Comparison of ENCODE assay signal across 23 cellular contexts in genomic region chr5:96245401-96246091, GRCh38.
A peak's percentile ranks its signal among the peaks of the same experiment; 100 is the strongest.
DNase-seq lines count a peak whose midpoint lies in the region; ATAC-seq, FAIRE-seq and TF ChIP-seq lines count a peak whose summit lies in the region.
"Had no signal": no experiment of that assay in that cellular context is flagged by ENCODE, and none has a peak within 500 bp of the region (broad histone marks: within the 10 kb centered on the region; RNA-seq: fewer than 3 reads in every experiment).

No MANE protein-coding gene starts in this region.

- no peak overlapping the region for H3K4me3 Mint-ChIP-seq in stimulated activated naive CD8-positive, alpha-beta T cell treated with anti-CD3 and anti-CD28 coated beads, Interleukin-15, amount 100 ng/mL, for 72 hours
- H3K4me3 Mint-ChIP-seq: activated T-cell treated with anti-CD3 and anti-CD28 coated beads, Interleukin-2, amount 50 U/mL, for 4 hours; natural killer cell treated with Interleukin-12 subunit alpha and Interleukin-12 subunit beta and Interleukin-15 and Interleukin-18, amount 100 ng/mL, for 72 hours; stimulated activated memory B cell treated with anti-CD40 and anti-IgM and Interleukin-4, amounts not matched to agents 10 μg/mL and 1 μg/mL and 100 μg/mL, for 72 hours; T-helper 2 cell treated with Interferon-gamma antibody and Interleukin-4, amounts not matched to agents 5 μg/mL and 100 μg/mL, for 36 hours had no signal

- H3K9ac ChIP-seq in GM23248 (no peak overlapping the region), keratinocyte (ENCODE audit: control insufficient read depth, extremely low read depth, insufficient read depth, low read length) (no peak overlapping the region)

- no peaks in the 10 kb centered on the region for H3K9me2 ChIP-seq in GM23248 (ENCODE audit: insufficient read depth)

- 0 out of 2 replicates have a peak, but pooled peaks cover 4% of the 10 kb centered on the region for H3K79me2 ChIP-seq in GM23248 (ENCODE audit: insufficient read depth)
- H3K79me2 ChIP-seq in keratinocyte (ENCODE audit: control insufficient read depth, insufficient read depth, low read length), result peaks cover 3% of the 10 kb centered on the region

- H3K4me1 ChIP-seq in GM23248 (ENCODE audit: insufficient read depth), result peaks cover 67% of the 10 kb centered on the region
- peaks cover 63% of the 10 kb centered on the region for H3K4me1 ChIP-seq in keratinocyte (ENCODE audit: control insufficient read depth, extremely low read depth, insufficient read depth, low read length)
- peaks cover 5% of the 10 kb centered on the region for H3K4me1 ChIP-seq in prostate gland (replicated peaks)

- H3K4me3 ChIP-seq in GM23248 (no peak overlapping the region), keratinocyte (ENCODE audit: control insufficient read depth in 2 of 3, extremely low read depth in 1 of 3, insufficient read depth in 2 of 3, low read depth in 1 of 3, low read length in 3 of 3) (no peak overlapping the region), prostate gland (no peak overlapping the region)
- H3K4me3 ChIP-seq: esophagus squamous epithelium, MG63 had no signal

- in situ Hi-C loops in GM23248 (cut with MboI), result no loop called here

- H3K4me2 ChIP-seq in GM23248 (ENCODE audit: unreplicated experiment) (peak overlapping the region; percentile 7), keratinocyte (ENCODE audit: control insufficient read depth, extremely low read depth, insufficient read depth, low read depth, low read length) (no peak overlapping the region)

- intact Hi-C loops in prostate gland (cut with DNase I), result no loop called here

- WGBS in GM23248 (ENCODE audit: low coverage in 1 of 2, low lambda C conversion rate in 2 of 2, missing lambda C conversion rate in 2 of 2), 2 experiments, result 84 to 88% methylated on average over 3 of the region's 3 CpGs
- 90% methylated on average over 3 of the region's 3 CpGs for WGBS in prostate gland

- FAIRE-seq in keratinocyte (lab: Jason Lieb, UNC), result peak; percentile 70
- FAIRE-seq: G401.6 had no signal

- no peak for ATAC-seq in stimulated activated naive CD8-positive, alpha-beta T cell treated with anti-CD3 and anti-CD28 coated beads, Interleukin-15, amount 100 ng/mL, for 72 hours
- ATAC-seq: activated T-cell treated with anti-CD3 and anti-CD28 coated beads, Interleukin-2, amount 50 U/mL, for 4 hours; natural killer cell treated with Interleukin-12 subunit alpha and Interleukin-12 subunit beta and Interleukin-15 and Interleukin-18, amount 100 ng/mL, for 72 hours; stimulated activated memory B cell treated with anti-CD40 and anti-IgM and Interleukin-4, amounts not matched to agents 10 μg/mL and 1 μg/mL and 100 μg/mL, for 72 hours had no signal

- POLR2A ChIA-PET in RWPE1 (lab: Yijun Ruan, JAX; ENCODE audit: low non-redundant PET), result no interaction called here

- TF ChIP-seq CTCF in RWPE1 (conservative IDR thresholded peaks at IDR 0.05; ENCODE audit: low read depth), result no peak
- TF ChIP-seq CTCF in keratinocyte (optimal IDR thresholded peaks at IDR 0.05 in 1 of 3, IDR thresholded peaks at IDR 0.05 in 1 of 3, conservative IDR thresholded peaks at IDR 0.05 in 1 of 3; ENCODE audit: extremely low read depth in 1 of 3, insufficient read depth in 2 of 3, low read length in 3 of 3), result no peak
- no peak for TF ChIP-seq CTCF in prostate gland (IDR thresholded peaks at IDR 0.05)

- no peak for TF ChIP-seq POLR2A in prostate gland (IDR thresholded peaks at IDR 0.05)

- H3F3A ChIP-seq in GM23248 (ENCODE audit: insufficient read depth), result peaks cover 54% of the 10 kb centered on the region

- H3K9me1 ChIP-seq in keratinocyte (ENCODE audit: control insufficient read depth, extremely low read depth, insufficient read depth, low read length), result no peaks in the 10 kb centered on the region

- CTCF ChIA-PET in RWPE1 (lab: Yijun Ruan, JAX), result interaction anchor here (0.6 kb wide), 1 partner anchor 14 kb away, joined by 3 read pairs; no protein-coding TSS in a partner anchor

- no peak overlapping the region for H3K27ac Mint-ChIP-seq in stimulated activated naive CD8-positive, alpha-beta T cell treated with anti-CD3 and anti-CD28 coated beads, Interleukin-15, amount 100 ng/mL, for 72 hours
- H3K27ac Mint-ChIP-seq: natural killer cell treated with Interleukin-12 subunit alpha and Interleukin-12 subunit beta and Interleukin-15 and Interleukin-18, amount 100 ng/mL, for 72 hours; stimulated activated memory B cell treated with anti-CD40 and anti-IgM and Interleukin-4, amounts not matched to agents 10 μg/mL and 1 μg/mL and 100 μg/mL, for 72 hours; T-helper 2 cell treated with Interferon-gamma antibody and Interleukin-4, amounts not matched to agents 5 μg/mL and 100 μg/mL, for 36 hours had no signal

- H3K27ac ChIP-seq in GM23248 (no peak overlapping the region), RWPE1 (peak overlapping the region; percentile 78), keratinocyte (ENCODE audit: control insufficient read depth, insufficient read depth, low read length) (peak overlapping the region; percentile 47), prostate gland (peak overlapping the region; percentile 82 to 85)

- no peaks in the 10 kb centered on the region for H3K9me3 ChIP-seq in GM23248 (ENCODE audit: low read depth)
- H3K9me3 ChIP-seq in keratinocyte (ENCODE audit: control insufficient read depth, low read depth, low read length), result no peaks in the 10 kb centered on the region
- H3K9me3 ChIP-seq in prostate gland, result no peaks in the 10 kb centered on the region
- H3K9me3 ChIP-seq: ascending aorta, esophagus squamous epithelium had no signal

- DNase-seq in GM23248 (no peak), RWPE1 (ENCODE audit: low spot score) (no peak), keratinocyte (ENCODE audit: low read depth, low spot score) (no peak), prostate gland (ENCODE audit: low spot score) (no peak), HPDE6-E6E7 (ENCODE audit: extremely low spot score) (no peak)
- no peak for DNase-seq in stimulated activated naive CD8-positive, alpha-beta T cell treated with anti-CD3 and anti-CD28 coated beads, Interleukin-15, amount 100 ng/mL, for 72 hours
- DNase-seq in activated T-cell treated with anti-CD3 and anti-CD28 coated beads, Interleukin-2, amount 50 U/mL, for 48 hours, result no peak
- DNase-seq: activated CD4-positive, CD25-positive, alpha-beta regulatory T cell; activated naive CD4-positive, alpha-beta T cell treated with anti-CD3 and anti-CD28 coated beads, Interleukin-2, amount 50 U/mL, for 16 hours; activated T-cell treated with anti-CD3 and anti-CD28 coated beads, Interleukin-2, amount 50 U/mL, for 4 hours; COR-L47; effector CD4-positive, alpha-beta T cell; esophagus squamous epithelium; glutamatergic neuron; H7; MG63; NCI-H146; NCI-H2171 had no signal

- H2AFZ ChIP-seq in GM23248, result peak overlapping the region; percentile 34; the same call in 1 of the 2 replicates
- no peak overlapping the region for H2AFZ ChIP-seq in keratinocyte (ENCODE audit: control insufficient read depth, low read length)

- H3K36me3 ChIP-seq in GM23248 (ENCODE audit: low read depth) (no peaks in the 10 kb centered on the region), keratinocyte (ENCODE audit: control insufficient read depth in 2 of 2, extremely low read depth in 1 of 2, insufficient read depth in 2 of 2, low read length in 2 of 2) (no peaks in the 10 kb centered on the region), prostate gland (no peaks in the 10 kb centered on the region)
- H3K36me3 ChIP-seq: ascending aorta, esophagus squamous epithelium had no signal

- no peaks in the 10 kb centered on the region for H3K27me3 ChIP-seq in GM23248 (replicated peaks; ENCODE audit: insufficient read depth)
- H3K27me3 ChIP-seq in keratinocyte (ENCODE audit: control insufficient read depth, extremely low read depth, insufficient read depth, low read length), result no peaks in the 10 kb centered on the region
- H3K27me3 ChIP-seq in prostate gland (replicated peaks; ENCODE audit: insufficient read depth), result no peaks in the 10 kb centered on the region
- H3K27me3 ChIP-seq: ascending aorta, esophagus squamous epithelium, MG63 had no signal

- dilution Hi-C loops in keratinocyte (cut with MboI; ENCODE audit: extremely low pct_ligation_motif_present, low sequenced_read_pairs), result no loop called here

- no peaks in the 10 kb centered on the region for H3K9me3 Mint-ChIP-seq in stimulated activated naive CD8-positive, alpha-beta T cell treated with anti-CD3 and anti-CD28 coated beads, Interleukin-15, amount 100 ng/mL, for 72 hours
- H3K9me3 Mint-ChIP-seq: natural killer cell treated with Interleukin-12 subunit alpha and Interleukin-12 subunit beta and Interleukin-15 and Interleukin-18, amount 100 ng/mL, for 72 hours; stimulated activated memory B cell treated with anti-CD40 and anti-IgM and Interleukin-4, amounts not matched to agents 10 μg/mL and 1 μg/mL and 100 μg/mL, for 72 hours; T-helper 2 cell treated with Interferon-gamma antibody and Interleukin-4, amounts not matched to agents 5 μg/mL and 100 μg/mL, for 36 hours had no signal

- H4K20me1 ChIP-seq in GM23248 (ENCODE audit: insufficient read depth), result no peaks in the 10 kb centered on the region
- no peaks in the 10 kb centered on the region for H4K20me1 ChIP-seq in keratinocyte (ENCODE audit: control insufficient read depth, extremely low read depth, insufficient read depth, low read length)

- no peaks in the 10 kb centered on the region for H3K4me1 Mint-ChIP-seq in stimulated activated naive CD8-positive, alpha-beta T cell treated with anti-CD3 and anti-CD28 coated beads, Interleukin-15, amount 100 ng/mL, for 72 hours
- H3K4me1 Mint-ChIP-seq: stimulated activated memory B cell treated with anti-CD40 and anti-IgM and Interleukin-4, amounts not matched to agents 10 μg/mL and 1 μg/mL and 100 μg/mL, for 72 hours had no signal

- H3K27me3 Mint-ChIP-seq in stimulated activated naive CD8-positive, alpha-beta T cell treated with anti-CD3 and anti-CD28 coated beads, Interleukin-15, amount 100 ng/mL, for 72 hours, result peaks cover 35% of the 10 kb centered on the region
- H3K27me3 Mint-ChIP-seq: stimulated activated memory B cell treated with anti-CD40 and anti-IgM and Interleukin-4, amounts not matched to agents 10 μg/mL and 1 μg/mL and 100 μg/mL, for 72 hours had no signal
